In genomic region chr6:44388135-44388487, GRCh38 we compare ENCODE assay signal across 8 cellular contexts. TPM values are rescaled to one million over a fixed set of nuclear protein-coding genes. Genes with fewer than 3 reads are reported as not detected.
DNase-seq lines count a peak whose midpoint lies in the region; ATAC-seq and TF ChIP-seq lines count a peak whose summit lies in the region.

No MANE protein-coding gene starts in this region.

- no peak for TF ChIP-seq CTCF in A673 (conservative IDR thresholded peaks at IDR 0.05; ENCODE audit: low read depth, low read length)
- TF ChIP-seq CTCF in esophagus muscularis mucosa (IDR thresholded peaks at IDR 0.05): no peak
- TF ChIP-seq CTCF in progenitor cell of endocrine pancreas (IDR thresholded peaks at IDR 0.05; ENCODE audit: unreplicated experiment): no peak

- H3K27ac Mint-ChIP-seq in progenitor cell of endocrine pancreas: peak overlapping the region; percentile 100

- WGBS in esophagus muscularis mucosa: 2% methylated on average over 6 of the region's 10 CpGs

- no peaks in the 10 kb centered on the region for H3K9me3 Mint-ChIP-seq in progenitor cell of endocrine pancreas (ENCODE audit: low read depth)

- H3K9me3 ChIP-seq in A673 (ENCODE audit: low read depth, low read length, poor library complexity, severe bottlenecking) (no peaks in the 10 kb centered on the region), SJCRH30 (replicated peaks) (no peaks in the 10 kb centered on the region), esophagus muscularis mucosa (no peaks in the 10 kb centered on the region)

- H3K4me1 ChIP-seq in A673 (ENCODE audit: insufficient read depth, low read length, poor library complexity, severe bottlenecking) (peaks cover 10% of the 10 kb centered on the region), SJCRH30 (peaks cover 8% of the 10 kb centered on the region; the same call in 1 of the 2 replicates), esophagus muscularis mucosa (peaks cover 25 to 39% (median 35%) of the 10 kb centered on the region in 4 donors)

- peaks cover 25% of the 10 kb centered on the region for H3K4me1 Mint-ChIP-seq in progenitor cell of endocrine pancreas (ENCODE audit: low read depth)

- intact Hi-C loops in A673 (cut with micrococcal nuclease; ENCODE audit: unreplicated experiment): no loop called here
- intact Hi-C loops in esophagus muscularis mucosa (cut with DNase I): no loop called here

- H3K27ac ChIP-seq in A673 (ENCODE audit: low read depth, low read length, poor library complexity, severe bottlenecking): peak overlapping the region; percentile 97
- peak overlapping the region; percentile 99 for H3K27ac ChIP-seq in SJCRH30
- peak overlapping the region; percentile 95 to 99 (median 98) for H3K27ac ChIP-seq in esophagus muscularis mucosa (replicated peaks in 1 of 4)

- no peak for TF ChIP-seq POLR2A in esophagus muscularis mucosa (IDR thresholded peaks at IDR 0.05; ENCODE audit: low read depth)

- peak overlapping the region; percentile 99 for H3K4me3 Mint-ChIP-seq in progenitor cell of endocrine pancreas (ENCODE audit: low read depth)

- H3K4me3 ChIP-seq in A673 (ENCODE audit: low read depth, low read length, poor library complexity, severe bottlenecking) (peak overlapping the region; percentile 70), SJCRH30 (peak overlapping the region; percentile 96), esophagus muscularis mucosa (peak overlapping the region; percentile 75 to 96 (median 90))

- DNase-seq in A673 (ENCODE audit: low spot score) (no peak), SJCRH30 (no peak), esophagus muscularis mucosa (ENCODE audit: extremely low spot score) (no peak), progenitor cell of endocrine pancreas (ENCODE audit: low spot score, unreplicated experiment) (no peak), NCI-H1105 treated with DMSO at 0.1 percent for 48 hours (lab: John Stamatoyannopoulos, UW) (no peak), ureter (ENCODE audit: low spot score) (no peak)

- POLR2A ChIA-PET in A673 (lab: Charles Lee; ENCODE audit: low non-redundant PET): interaction anchor here (0.7 kb wide), 1 partner anchor 301 kb away, joined by 3 read pairs; no protein-coding TSS in a partner anchor

- CTCF ChIA-PET in A673 (lab: Charles Lee): interaction anchor here (1.4 kb wide), 1 partner anchor 75 kb away, joined by 6 read pairs; the partner anchor contains the start of gene AARS2

- BruUV-seq in A673 (replicated peaks; lab: Mats Ljungman, UMichigan): no TSS peak

- H3K27me3 Mint-ChIP-seq in progenitor cell of endocrine pancreas: no peaks in the 10 kb centered on the region

- TF ChIP-seq EP300 in esophagus muscularis mucosa (IDR thresholded peaks at IDR 0.05): no peak

- ATAC-seq in GM18867 (IDR thresholded peaks at IDR 0.05; ENCODE audit: unreplicated experiment): peak; percentile 5
- ATAC-seq in GM21526 (IDR thresholded peaks at IDR 0.05; ENCODE audit: low FRiP score, unreplicated experiment): no peak

- peaks cover 6% of the 10 kb centered on the region for H3K36me3 Mint-ChIP-seq in progenitor cell of endocrine pancreas (ENCODE audit: insufficient read depth)

- peaks cover 27% of the 10 kb centered on the region for H3K36me3 ChIP-seq in A673 (ENCODE audit: insufficient read depth, low read length, poor library complexity, severe bottlenecking)
- peaks cover 28% of the 10 kb centered on the region for H3K36me3 ChIP-seq in SJCRH30
- H3K36me3 ChIP-seq in esophagus muscularis mucosa: peaks cover 6 to 25% (median 17%) of the 10 kb centered on the region in 4 donors

- H3K27me3 ChIP-seq in A673 (replicated peaks; ENCODE audit: insufficient read depth, low read depth, low read length, poor library complexity) (no peaks in the 10 kb centered on the region), SJCRH30 (no peaks in the 10 kb centered on the region), esophagus muscularis mucosa (no peaks in the 10 kb centered on the region)

RNA-seq across cellular contexts. Expression of gene CDC5L, which starts 0.6 kb away (rescaled TPM):
- 42.2 and 43.9 TPM in 2 replicates for total RNA-seq in A673 (2021)
- 42.3 and 45.2 TPM in 2 replicates for total RNA-seq in SJCRH30 (2014; rRNA removed; shearing (Covaris generic))
- total RNA-seq in esophagus muscularis mucosa: 10 to 100 TPM; 18.4 to 25.4 (median 21.9) TPM
- total RNA-seq in progenitor cell of endocrine pancreas: 30.4 and 30.5 TPM in 2 replicates
- 22.1 TPM for total RNA-seq in ureter

RNA-seq across cellular contexts. Expression of gene SPATS1, which starts 45.7 kb away (rescaled TPM):
- total RNA-seq in A673 (2021) (not detected in 2 replicates), esophagus muscularis mucosa (not detected), progenitor cell of endocrine pancreas (not detected in 2 replicates), ureter (not detected)
- total RNA-seq in SJCRH30 (2014; rRNA removed; shearing (Covaris generic)): not detected in 2 replicates
